ENCODE assay signal across 15 cellular contexts in genomic region chr20:48845721-48846306, GRCh38. TPM values are rescaled to one million over a fixed set of nuclear protein-coding genes. Genes with fewer than 3 reads are reported as not detected.
DNase-seq lines count a peak whose midpoint lies in the region; TF ChIP-seq lines count a peak whose summit lies in the region.
"Had no signal": no experiment of that assay in that cellular context is flagged by ENCODE, and none has a peak within 500 bp of the region (broad histone marks: within the 10 kb centered on the region; RNA-seq: fewer than 3 reads in every experiment).

No MANE protein-coding gene starts in this region.

- DNase-seq in Daoy (ENCODE audit: low read depth) (peak; percentile 36), cardiac fibroblast (ENCODE audit: low read depth in 2 of 2) (peak; percentile 38 to 73), neural progenitor cell (ENCODE audit: low spot score) (no peak), LoVo (ENCODE audit: low spot score) (no peak), Karpas-422 (no peak)
- no peak for DNase-seq in effector memory CD4-positive, alpha-beta T cell
- DNase-seq: activated naive CD4-positive, alpha-beta T cell treated with anti-CD3 and anti-CD28 coated beads, Interleukin-2, amount 50 U/mL, for 16 hours; body of pancreas; DND-41; NCI-H1417 treated with DMSO at 0.1 percent for 48 hours; stimulated activated CD4-positive, alpha-beta T cell treated with anti-CD3 and anti-CD28 coated beads, Interleukin-12 subunit alpha, Interleukin-12 subunit beta, amount 100 ng/mL, for 4 hours; testis had no signal

- H3K4me2 ChIP-seq in OCI-LY3 (ENCODE audit: low read length): peak overlapping the region; percentile 80
- H3K4me2 ChIP-seq in neural progenitor cell: no peak overlapping the region
- H3K4me2 ChIP-seq in Karpas-422 (ENCODE audit: low read depth, low read length, poor library complexity, severe bottlenecking): no peak overlapping the region
- H3K4me2 ChIP-seq: PC-9 had no signal

- peaks cover 25% of the 10 kb centered on the region for H3K27me3 ChIP-seq in OCI-LY3 (ENCODE audit: low read depth, low read length)
- H3K27me3 ChIP-seq in neural progenitor cell: peaks cover 25% of the 10 kb centered on the region
- no peaks in the 10 kb centered on the region for H3K27me3 ChIP-seq in Karpas-422 (ENCODE audit: low read length)
- no peaks in the 10 kb centered on the region for H3K27me3 ChIP-seq in effector memory CD4-positive, alpha-beta T cell (replicated peaks; ENCODE audit: control insufficient read depth, insufficient read depth, low read length, poor library complexity, severe bottlenecking)
- H3K27me3 ChIP-seq: body of pancreas, testis had no signal

- peaks cover 70% of the 10 kb centered on the region for H3K4me1 ChIP-seq in OCI-LY3 (ENCODE audit: low read length)
- H3K4me1 ChIP-seq in neural progenitor cell: peaks cover 8% of the 10 kb centered on the region
- peaks cover 15% of the 10 kb centered on the region for H3K4me1 ChIP-seq in Karpas-422 (ENCODE audit: low read length)
- H3K4me1 ChIP-seq in effector memory CD4-positive, alpha-beta T cell (ENCODE audit: control insufficient read depth, insufficient read depth, low read length, poor library complexity, severe bottlenecking): no peaks in the 10 kb centered on the region
- H3K4me1 ChIP-seq: body of pancreas had no signal

- no peaks in the 10 kb centered on the region for H3F3A ChIP-seq in neural progenitor cell (ENCODE audit: low read depth)

- H3K36me3 ChIP-seq in OCI-LY3 (replicated peaks; ENCODE audit: low read depth, low read length) (no peaks in the 10 kb centered on the region), neural progenitor cell (no peaks in the 10 kb centered on the region), Karpas-422 (ENCODE audit: insufficient read depth, low read length) (no peaks in the 10 kb centered on the region)
- no peaks in the 10 kb centered on the region for H3K36me3 ChIP-seq in effector memory CD4-positive, alpha-beta T cell (ENCODE audit: control insufficient read depth, insufficient read depth, low read length)

- peaks cover 38% of the 10 kb centered on the region for H3K4me1 Mint-ChIP-seq in neural progenitor cell

- H3K36me3 Mint-ChIP-seq in neural progenitor cell: no peaks in the 10 kb centered on the region

- H3K79me2 ChIP-seq in OCI-LY3 (ENCODE audit: low read length): no peaks in the 10 kb centered on the region
- no peaks in the 10 kb centered on the region for H3K79me2 ChIP-seq in neural progenitor cell (ENCODE audit: low read depth)
- H3K79me2 ChIP-seq in Karpas-422 (ENCODE audit: low read length): no peaks in the 10 kb centered on the region

- H3K9me2 ChIP-seq in Karpas-422 (replicated peaks; ENCODE audit: insufficient read depth, low read length): no peaks in the 10 kb centered on the region

- H3K4me3 Mint-ChIP-seq in neural progenitor cell: peak overlapping the region; percentile 8
- H3K4me3 Mint-ChIP-seq: neural crest cell had no signal

- H3K9ac ChIP-seq in OCI-LY3 (ENCODE audit: low read length): no peak overlapping the region; the same call in 1 of the 2 replicates
- no peak overlapping the region for H3K9ac ChIP-seq in neural progenitor cell
- no peak overlapping the region for H3K9ac ChIP-seq in Karpas-422 (ENCODE audit: low read length)

- H2AFZ ChIP-seq in OCI-LY3 (ENCODE audit: low read depth, low read length) (no peak overlapping the region), neural progenitor cell (replicated peaks) (no peak overlapping the region), Karpas-422 (ENCODE audit: low read length) (no peak overlapping the region)
- H2AFZ ChIP-seq: PC-9 had no signal

- H3K27ac Mint-ChIP-seq in neural progenitor cell: no peak overlapping the region

- H3K9me3 Mint-ChIP-seq in neural progenitor cell: peaks cover 3% of the 10 kb centered on the region
- H3K9me3 Mint-ChIP-seq: neural crest cell had no signal

- no peak overlapping the region for H3K27ac ChIP-seq in OCI-LY3 (ENCODE audit: low read length)
- no peak overlapping the region for H3K27ac ChIP-seq in neural progenitor cell
- H3K27ac ChIP-seq in Karpas-422 (ENCODE audit: low read length): no peak overlapping the region
- H3K27ac ChIP-seq in effector memory CD4-positive, alpha-beta T cell (ENCODE audit: insufficient read depth, low read length, poor library complexity, severe bottlenecking): no peak overlapping the region
- H3K27ac ChIP-seq: body of pancreas, PC-9, testis had no signal

- no peaks in the 10 kb centered on the region for H4K20me1 ChIP-seq in OCI-LY3 (ENCODE audit: insufficient read depth, low read length)
- H4K20me1 ChIP-seq in neural progenitor cell (ENCODE audit: low read depth): no peaks in the 10 kb centered on the region
- no peaks in the 10 kb centered on the region for H4K20me1 ChIP-seq in Karpas-422 (ENCODE audit: insufficient read depth, low read depth, low read length)

- no peak overlapping the region for H3K4me3 ChIP-seq in OCI-LY3 (ENCODE audit: low read length)
- no peak overlapping the region for H3K4me3 ChIP-seq in cardiac fibroblast (replicated peaks in 1 of 2; ENCODE audit: low read depth in 2 of 2, low read length in 2 of 2)
- no peak overlapping the region for H3K4me3 ChIP-seq in neural progenitor cell
- no peak overlapping the region for H3K4me3 ChIP-seq in Karpas-422 (ENCODE audit: low read length)
- no peak overlapping the region for H3K4me3 ChIP-seq in effector memory CD4-positive, alpha-beta T cell (ENCODE audit: insufficient read depth, low read depth, low read length, poor library complexity, severe bottlenecking)
- H3K4me3 ChIP-seq: body of pancreas, PC-9, testis had no signal

- peaks cover 13% of the 10 kb centered on the region for H3K27me3 Mint-ChIP-seq in neural progenitor cell (ENCODE audit: insufficient read depth, low read depth)

- TF ChIP-seq CTCF in OCI-LY3 (IDR thresholded peaks at IDR 0.05; ENCODE audit: low read depth, low read length) (no peak), cardiac fibroblast (IDR thresholded peaks at IDR 0.05; ENCODE audit: low read depth, low read length) (no peak), neural progenitor cell (IDR thresholded peaks at IDR 0.05) (no peak)

- no peaks in the 10 kb centered on the region for H3K9me3 ChIP-seq in OCI-LY3 (ENCODE audit: insufficient read depth, low read length)
- H3K9me3 ChIP-seq in neural progenitor cell (ENCODE audit: low read depth): no peaks in the 10 kb centered on the region
- no peaks in the 10 kb centered on the region for H3K9me3 ChIP-seq in Karpas-422 (ENCODE audit: low read length)
- H3K9me3 ChIP-seq in effector memory CD4-positive, alpha-beta T cell (ENCODE audit: control insufficient read depth, low read length): no peaks in the 10 kb centered on the region
- H3K9me3 ChIP-seq: body of pancreas, testis had no signal

RNA-seq across cellular contexts. Expression of gene PREX1, which starts 18.0 kb away (rescaled TPM):
- total RNA-seq in Daoy (2014; rRNA removed; shearing (Covaris generic)): 8.8 and 11.1 TPM in 2 replicates
- 4.5 and 13.4 TPM in 2 replicates for total RNA-seq in neural progenitor cell (ENCODE audit: low replicate concordance)
- total RNA-seq in Karpas-422 (2014; rRNA removed; shearing (Covaris generic); ENCODE audit: low replicate concordance): not detected in 2 replicates

Comparison
In these comparisons a context has a peak if more than half of its experiments do, and no peak if none do; other contexts are left out.
1. DNase-seq: peak in Daoy (single experiment) and cardiac fibroblast (2 of 2); none in neural progenitor cell (single experiment), LoVo (single experiment), Karpas-422 (single experiment) and effector memory CD4-positive, alpha-beta T cell (0 of 3).